ENCODE assay signal across 18 cellular contexts in genomic region chr3:52434491-52435115, GRCh38. TPM values are rescaled to one million over a fixed set of nuclear protein-coding genes. Genes with fewer than 3 reads are reported as not detected.
DNase-seq lines count a peak whose midpoint lies in the region; ATAC-seq and TF ChIP-seq lines count a peak whose summit lies in the region.
"Had no signal": no experiment of that assay in that cellular context is flagged by ENCODE, and none has a peak within 500 bp of the region (broad histone marks: within the 10 kb centered on the region; RNA-seq: fewer than 3 reads in every experiment).

No MANE protein-coding gene starts in this region.

- H3K9me3 Mint-ChIP-seq in MCF 10A (ENCODE audit: unreplicated experiment) (no peaks in the 10 kb centered on the region), WTC11 (no peaks in the 10 kb centered on the region)
- H3K9me3 Mint-ChIP-seq: central memory CD8-positive, alpha-beta T cell had no signal

- no TSS peak for BruUV-seq in MCF 10A (replicated peaks; lab: Mats Ljungman, UMichigan)

- POLR2A ChIA-PET in MCF 10A (lab: Yijun Ruan, JAX) (no interaction called here), WTC11 (lab: Charles Lee) (no interaction called here)

- ATAC-seq in WTC11 (no peak), lower lobe of right lung (no peak), HG03135 (IDR thresholded peaks at IDR 0.05; ENCODE audit: unreplicated experiment) (no peak)
- ATAC-seq: activated CD4-positive, alpha-beta T cell treated with anti-CD3 and anti-CD28 coated beads for 36 hours had no signal

- peak in 1 of 2 donors; percentile 43 for DNase-seq in breast epithelium (ENCODE audit: low spot score in 2 of 2)
- no peak for DNase-seq in MCF 10A (ENCODE audit: unreplicated experiment)
- no peak for DNase-seq in WTC11 (ENCODE audit: low spot score)
- no peak for DNase-seq in lower lobe of right lung
- no peak for DNase-seq in foreskin fibroblast
- no peak for DNase-seq in NCI-H1417 treated with DMSO at 0.1 percent for 48 hours (lab: John Stamatoyannopoulos, UW)
- DNase-seq: activated CD4-positive, alpha-beta T cell treated with anti-CD3 and anti-CD28 coated beads for 36 hours; activated gamma-delta T cell treated with Interleukin-2 at 50 U/mL for 16 hours; amniotic stem cell; esophagus squamous epithelium; NCI-H2171; NCI-H526 treated with DMSO at 0.1 percent for 48 hours; nucleus accumbens had no signal

- H3K9me3 ChIP-seq in breast epithelium, result no peaks in the 10 kb centered on the region
- H3K9me3 ChIP-seq in lower lobe of right lung, result no peaks in the 10 kb centered on the region
- no peaks in the 10 kb centered on the region for H3K9me3 ChIP-seq in subcutaneous abdominal adipose tissue (ENCODE audit: control insufficient read depth in 5 of 5, low read length in 5 of 5)
- H3K9me3 ChIP-seq: esophagus squamous epithelium had no signal

- no peak for TF ChIP-seq POLR2A in breast epithelium (IDR thresholded peaks at IDR 0.05)

- no peak overlapping the region for H3K27ac Mint-ChIP-seq in MCF 10A (ENCODE audit: low read depth, unreplicated experiment)
- peak overlapping the region; percentile 29 for H3K27ac Mint-ChIP-seq in WTC11
- H3K27ac Mint-ChIP-seq: activated CD4-positive, alpha-beta T cell treated with anti-CD3 and anti-CD28 coated beads for 36 hours had no signal

- H3K4me3 Mint-ChIP-seq in MCF 10A (ENCODE audit: unreplicated experiment) (no peak overlapping the region), WTC11 (no peak overlapping the region)
- H3K4me3 Mint-ChIP-seq: activated CD4-positive, alpha-beta T cell treated with anti-CD3 and anti-CD28 coated beads for 36 hours; central memory CD8-positive, alpha-beta T cell had no signal

- H3K36me3 ChIP-seq in breast epithelium, result no peaks in the 10 kb centered on the region
- no peaks in the 10 kb centered on the region for H3K36me3 ChIP-seq in lower lobe of right lung
- H3K36me3 ChIP-seq in subcutaneous abdominal adipose tissue (ENCODE audit: control insufficient read depth in 5 of 5, insufficient read depth in 5 of 5, low read length in 5 of 5), result peaks cover 0 to 37% (median 29%) of the 10 kb centered on the region in 5 donors
- H3K36me3 ChIP-seq: esophagus squamous epithelium had no signal

- no peaks in the 10 kb centered on the region for H3K27me3 Mint-ChIP-seq in MCF 10A (ENCODE audit: insufficient read depth, unreplicated experiment)
- no peaks in the 10 kb centered on the region for H3K27me3 Mint-ChIP-seq in WTC11 (ENCODE audit: low read depth)
- H3K27me3 Mint-ChIP-seq: activated CD4-positive, alpha-beta T cell treated with anti-CD3 and anti-CD28 coated beads for 36 hours; central memory CD8-positive, alpha-beta T cell had no signal

- CTCF ChIA-PET in MCF 10A (lab: Yijun Ruan, JAX), result interaction anchor here (0.8 to 17.8 kb wide), 2 partner anchors 12 to 95 kb away, joined by 4 to 278 read pairs; partner anchors contain the start of gene SEMA3G
- CTCF ChIA-PET in WTC11 (lab: Charles Lee), result interaction anchor here (0.6 to 4.9 kb wide), 5 partner anchors 11 to 214 kb away, joined by 3 to 43 read pairs (median 5); partner anchors contain the start of gene SEMA3G

- H3K4me1 Mint-ChIP-seq in MCF 10A (ENCODE audit: insufficient read depth, unreplicated experiment) (peaks cover 8% of the 10 kb centered on the region), WTC11 (peaks cover 8% of the 10 kb centered on the region; the same call in 1 of the 2 replicates)
- H3K4me1 Mint-ChIP-seq: activated CD4-positive, alpha-beta T cell treated with anti-CD3 and anti-CD28 coated beads for 36 hours had no signal

- H3K9ac ChIP-seq in subcutaneous abdominal adipose tissue (ENCODE audit: low read length in 5 of 5), result peak overlapping the region in 2 of 5 donors; percentile 1 to 12

- H3K4me3 ChIP-seq in breast epithelium (no peak overlapping the region), lower lobe of right lung (no peak overlapping the region), subcutaneous abdominal adipose tissue (ENCODE audit: low read depth in 1 of 5, low read length in 5 of 5) (peak overlapping the region in 4 of 5 donors; percentile 6 to 16 (median 14)), foreskin fibroblast (ENCODE audit: low read depth in 1 of 2, low read length in 2 of 2) (no peak overlapping the region)
- H3K4me3 ChIP-seq: esophagus squamous epithelium had no signal

- intact Hi-C loops in breast epithelium (cut with DNase I; ENCODE audit: low total_unique reads) (no loop called here), MCF 10A (cut with micrococcal nuclease) (no loop called here), lower lobe of right lung (cut with DNase I) (no loop called here)

- peaks cover 9 to 22% of the 10 kb centered on the region in 2 donors for H3K4me1 ChIP-seq in breast epithelium
- H3K4me1 ChIP-seq in lower lobe of right lung, result peaks cover 58% of the 10 kb centered on the region
- H3K4me1 ChIP-seq in subcutaneous abdominal adipose tissue (ENCODE audit: control insufficient read depth in 5 of 5, insufficient read depth in 5 of 5, low read length in 5 of 5), result peaks cover 30 to 100% (median 94%) of the 10 kb centered on the region in 5 donors

- peak overlapping the region; percentile 48 to 85 for H3K27ac ChIP-seq in breast epithelium
- peak overlapping the region; percentile 18 for H3K27ac ChIP-seq in lower lobe of right lung
- peak overlapping the region; percentile 82 for H3K27ac ChIP-seq in subcutaneous abdominal adipose tissue (ENCODE audit: low read depth, low read length)
- H3K27ac ChIP-seq: C4-2B had no signal

- H3K36me3 Mint-ChIP-seq in MCF 10A (ENCODE audit: insufficient read depth, unreplicated experiment) (no peaks in the 10 kb centered on the region), WTC11 (no peaks in the 10 kb centered on the region)

- no peaks in the 10 kb centered on the region for H3K27me3 ChIP-seq in breast epithelium
- H3K27me3 ChIP-seq in lower lobe of right lung (ENCODE audit: low read depth), result no peaks in the 10 kb centered on the region
- no peaks in the 10 kb centered on the region for H3K27me3 ChIP-seq in subcutaneous abdominal adipose tissue (ENCODE audit: control insufficient read depth in 5 of 5, insufficient read depth in 4 of 5, low read length in 5 of 5)
- H3K27me3 ChIP-seq: esophagus squamous epithelium had no signal

- TF ChIP-seq CTCF in breast epithelium (IDR thresholded peaks at IDR 0.05), result no peak
- TF ChIP-seq CTCF in MCF 10A (IDR thresholded peaks at IDR 0.05; ENCODE audit: unreplicated experiment), result no peak
- no peak for TF ChIP-seq CTCF in WTC11 (IDR thresholded peaks at IDR 0.05)
- TF ChIP-seq CTCF in lower lobe of right lung (IDR thresholded peaks at IDR 0.05), result no peak
- no peak for TF ChIP-seq CTCF in foreskin fibroblast (IDR thresholded peaks at IDR 0.05; ENCODE audit: low read depth, low read length)

TF ChIP-seq in WTC11, 78 proteins besides CTCF, POLR2A, EP300 and RAD21 (continues in another document):
- TF ChIP-seq OVOL2 (CRISPR knock-in tag; IDR thresholded peaks at IDR 0.05; ENCODE audit: borderline replicate concordance), result no peak
- no peak for TF ChIP-seq STAT6 (CRISPR knock-in tag; conservative IDR thresholded peaks at IDR 0.05; ENCODE audit: low read depth)
- TF ChIP-seq ZNF263 (CRISPR knock-in tag; IDR thresholded peaks at IDR 0.05; ENCODE audit: low read depth), result no peak
- no peak for TF ChIP-seq MLX (CRISPR knock-in tag; IDR thresholded peaks at IDR 0.05)
- no peak for TF ChIP-seq SOX15 (CRISPR knock-in tag; IDR thresholded peaks at IDR 0.05)

RNA-seq across cellular contexts. Expression of gene SEMA3G, which starts 10.3 kb away (rescaled TPM):
- total RNA-seq in breast epithelium (100 to 1,000 TPM in 1 of 3 donors, 10 to 100 TPM in 2; 12.3 to 255 (median 70.1) TPM), MCF 10A (2022) (0.12 TPM in 1 of 2 replicates, not detected in the other), WTC11 (2021) (1.6 to 2.5 TPM (median 2.5 TPM) in 3 replicates), lower lobe of right lung (23.6 TPM)
- total RNA-seq: A673; activated CD4-positive, alpha-beta T cell treated with anti-CD3 and anti-CD28 coated beads for 36 hours had no signal

RNA-seq across cellular contexts. Expression of gene TNNC1, which starts 19.2 kb away (rescaled TPM):
- 1 to 10 TPM in 2 of 3 donors, not detected in 1; 3.7 to 4.2 TPM for total RNA-seq in breast epithelium
- total RNA-seq in MCF 10A (2022), result 0.61 TPM in 2 replicates
- 4.3 to 5.7 TPM (median 5.6 TPM) in 3 replicates for total RNA-seq in WTC11 (2021)
- 44.0 TPM for total RNA-seq in lower lobe of right lung
- total RNA-seq: A673 had no signal

RNA-seq across cellular contexts. Expression of gene NISCH, which starts 20.8 kb away (rescaled TPM):
- 100 to 1,000 TPM in 2 of 3 donors, 10 to 100 TPM in 1; 67.7 to 119 (median 108) TPM for total RNA-seq in breast epithelium
- total RNA-seq in MCF 10A (2022), result 60.5 and 69.7 TPM in 2 replicates
- 83.7 to 86.3 TPM (median 85.0 TPM) in 3 replicates for total RNA-seq in WTC11 (2021)
- 90.2 TPM for total RNA-seq in lower lobe of right lung

RNA-seq across cellular contexts. Expression of gene PHF7, which starts 24.1 kb away (rescaled TPM):
- 10 to 100 TPM; 11.8 to 18.1 (median 12.4) TPM for total RNA-seq in breast epithelium
- 5.7 and 7.4 TPM in 2 replicates for total RNA-seq in MCF 10A (2022)
- total RNA-seq in WTC11 (2021), result 15.4 to 21.1 TPM (median 15.7 TPM) in 3 replicates
- 7.7 TPM for total RNA-seq in lower lobe of right lung

RNA-seq across cellular contexts. Expression of gene BAP1, which starts 24.8 kb away (rescaled TPM):
- total RNA-seq in breast epithelium (10 to 100 TPM; 51.8 to 78.1 (median 65.5) TPM), MCF 10A (2022) (61.5 and 77.5 TPM in 2 replicates), WTC11 (2021) (75.7 to 94.0 TPM (median 81.7 TPM) in 3 replicates), lower lobe of right lung (61.9 TPM)

Comparison
In these comparisons a context has a peak if more than half of its experiments do, and no peak if none do; other contexts are left out.
1. H3K27ac ChIP-seq: peak in every context shown above with its lines; median percentile 82 in subcutaneous abdominal adipose tissue; 66 in breast epithelium; 18 in lower lobe of right lung.
2. H3K4me3 ChIP-seq: peak in subcutaneous abdominal adipose tissue (4 of 5); none in breast epithelium (0 of 3), lower lobe of right lung (single experiment) and foreskin fibroblast (0 of 2).